2 cellular contexts compared by ENCODE assay signal in the genomic region with DNA sequence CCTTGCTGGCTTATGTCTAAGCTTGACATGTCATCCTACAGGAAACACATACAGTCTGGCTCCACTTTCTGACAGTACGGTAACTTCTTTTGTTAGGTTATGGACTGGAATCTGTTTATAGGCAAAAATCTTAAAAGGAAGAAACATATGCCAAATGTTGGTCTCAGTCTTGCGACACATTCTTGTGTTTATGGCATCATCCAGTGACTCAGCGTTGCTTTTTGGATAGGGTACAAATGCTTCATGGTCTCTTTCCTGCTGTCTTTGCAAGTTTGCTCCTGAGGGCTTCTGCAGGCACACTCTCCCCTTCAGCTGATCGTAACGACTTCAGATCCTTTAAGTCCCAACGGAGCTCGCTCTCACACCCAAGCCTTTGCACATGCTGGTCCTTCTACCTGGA.
TF ChIP-seq lines count a peak whose summit lies in the region.

No MANE protein-coding gene starts in this region.

TF ChIP-seq in Ishikawa, 13 proteins besides CTCF, POLR2A, EP300 and RAD21 (continued from another document):
- TF ChIP-seq YY1 (IDR thresholded peaks at IDR 0.05; ENCODE audit: low read depth), result no peak
- TF ChIP-seq, protein P1, sequence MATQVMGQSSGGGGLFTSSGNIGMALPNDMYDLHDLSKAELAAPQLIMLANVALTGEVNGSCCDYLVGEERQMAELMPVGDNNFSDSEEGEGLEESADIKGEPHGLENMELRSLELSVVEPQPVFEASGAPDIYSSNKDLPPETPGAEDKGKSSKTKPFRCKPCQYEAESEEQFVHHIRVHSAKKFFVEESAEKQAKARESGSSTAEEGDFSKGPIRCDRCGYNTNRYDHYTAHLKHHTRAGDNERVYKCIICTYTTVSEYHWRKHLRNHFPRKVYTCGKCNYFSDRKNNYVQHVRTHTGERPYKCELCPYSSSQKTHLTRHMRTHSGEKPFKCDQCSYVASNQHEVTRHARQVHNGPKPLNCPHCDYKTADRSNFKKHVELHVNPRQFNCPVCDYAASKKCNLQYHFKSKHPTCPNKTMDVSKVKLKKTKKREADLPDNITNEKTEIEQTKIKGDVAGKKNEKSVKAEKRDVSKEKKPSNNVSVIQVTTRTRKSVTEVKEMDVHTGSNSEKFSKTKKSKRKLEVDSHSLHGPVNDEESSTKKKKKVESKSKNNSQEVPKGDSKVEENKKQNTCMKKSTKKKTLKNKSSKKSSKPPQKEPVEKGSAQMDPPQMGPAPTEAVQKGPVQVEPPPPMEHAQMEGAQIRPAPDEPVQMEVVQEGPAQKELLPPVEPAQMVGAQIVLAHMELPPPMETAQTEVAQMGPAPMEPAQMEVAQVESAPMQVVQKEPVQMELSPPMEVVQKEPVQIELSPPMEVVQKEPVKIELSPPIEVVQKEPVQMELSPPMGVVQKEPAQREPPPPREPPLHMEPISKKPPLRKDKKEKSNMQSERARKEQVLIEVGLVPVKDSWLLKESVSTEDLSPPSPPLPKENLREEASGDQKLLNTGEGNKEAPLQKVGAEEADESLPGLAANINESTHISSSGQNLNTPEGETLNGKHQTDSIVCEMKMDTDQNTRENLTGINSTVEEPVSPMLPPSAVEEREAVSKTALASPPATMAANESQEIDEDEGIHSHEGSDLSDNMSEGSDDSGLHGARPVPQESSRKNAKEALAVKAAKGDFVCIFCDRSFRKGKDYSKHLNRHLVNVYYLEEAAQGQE (IDR thresholded peaks at IDR 0.05; ENCODE audit: low read depth), result no peak
- peak; percentile 56; the same call in 1 of the 2 replicates for TF ChIP-seq CEBPB (IDR thresholded peaks at IDR 0.05)
- TF ChIP-seq, protein P2, sequence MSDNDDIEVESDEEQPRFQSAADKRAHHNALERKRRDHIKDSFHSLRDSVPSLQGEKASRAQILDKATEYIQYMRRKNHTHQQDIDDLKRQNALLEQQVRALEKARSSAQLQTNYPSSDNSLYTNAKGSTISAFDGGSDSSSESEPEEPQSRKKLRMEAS (IDR thresholded peaks at IDR 0.05), result no peak
- TF ChIP-seq TCF12 (IDR thresholded peaks at IDR 0.05; ENCODE audit: low read depth), result no peak
- no peak for TF ChIP-seq EGR1 (IDR thresholded peaks at IDR 0.05)

TF ChIP-seq in GM23338, 12 proteins besides CTCF, POLR2A, EP300 and RAD21:
- TF ChIP-seq CREB1 (CRISPR knock-in tag; IDR thresholded peaks at IDR 0.05; ENCODE audit: low read depth) (no peak), EZH2 (IDR thresholded peaks at IDR 0.05; ENCODE audit: low read depth, unreplicated experiment) (no peak), ZNF331 (CRISPR knock-in tag; IDR thresholded peaks at IDR 0.05; ENCODE audit: low read depth) (no peak), EZH2phosphoT487 (IDR thresholded peaks at IDR 0.05; ENCODE audit: unreplicated experiment) (no peak), JUNB (IDR thresholded peaks at IDR 0.05; ENCODE audit: unreplicated experiment) (no peak)
- TF ChIP-seq, protein P3, sequence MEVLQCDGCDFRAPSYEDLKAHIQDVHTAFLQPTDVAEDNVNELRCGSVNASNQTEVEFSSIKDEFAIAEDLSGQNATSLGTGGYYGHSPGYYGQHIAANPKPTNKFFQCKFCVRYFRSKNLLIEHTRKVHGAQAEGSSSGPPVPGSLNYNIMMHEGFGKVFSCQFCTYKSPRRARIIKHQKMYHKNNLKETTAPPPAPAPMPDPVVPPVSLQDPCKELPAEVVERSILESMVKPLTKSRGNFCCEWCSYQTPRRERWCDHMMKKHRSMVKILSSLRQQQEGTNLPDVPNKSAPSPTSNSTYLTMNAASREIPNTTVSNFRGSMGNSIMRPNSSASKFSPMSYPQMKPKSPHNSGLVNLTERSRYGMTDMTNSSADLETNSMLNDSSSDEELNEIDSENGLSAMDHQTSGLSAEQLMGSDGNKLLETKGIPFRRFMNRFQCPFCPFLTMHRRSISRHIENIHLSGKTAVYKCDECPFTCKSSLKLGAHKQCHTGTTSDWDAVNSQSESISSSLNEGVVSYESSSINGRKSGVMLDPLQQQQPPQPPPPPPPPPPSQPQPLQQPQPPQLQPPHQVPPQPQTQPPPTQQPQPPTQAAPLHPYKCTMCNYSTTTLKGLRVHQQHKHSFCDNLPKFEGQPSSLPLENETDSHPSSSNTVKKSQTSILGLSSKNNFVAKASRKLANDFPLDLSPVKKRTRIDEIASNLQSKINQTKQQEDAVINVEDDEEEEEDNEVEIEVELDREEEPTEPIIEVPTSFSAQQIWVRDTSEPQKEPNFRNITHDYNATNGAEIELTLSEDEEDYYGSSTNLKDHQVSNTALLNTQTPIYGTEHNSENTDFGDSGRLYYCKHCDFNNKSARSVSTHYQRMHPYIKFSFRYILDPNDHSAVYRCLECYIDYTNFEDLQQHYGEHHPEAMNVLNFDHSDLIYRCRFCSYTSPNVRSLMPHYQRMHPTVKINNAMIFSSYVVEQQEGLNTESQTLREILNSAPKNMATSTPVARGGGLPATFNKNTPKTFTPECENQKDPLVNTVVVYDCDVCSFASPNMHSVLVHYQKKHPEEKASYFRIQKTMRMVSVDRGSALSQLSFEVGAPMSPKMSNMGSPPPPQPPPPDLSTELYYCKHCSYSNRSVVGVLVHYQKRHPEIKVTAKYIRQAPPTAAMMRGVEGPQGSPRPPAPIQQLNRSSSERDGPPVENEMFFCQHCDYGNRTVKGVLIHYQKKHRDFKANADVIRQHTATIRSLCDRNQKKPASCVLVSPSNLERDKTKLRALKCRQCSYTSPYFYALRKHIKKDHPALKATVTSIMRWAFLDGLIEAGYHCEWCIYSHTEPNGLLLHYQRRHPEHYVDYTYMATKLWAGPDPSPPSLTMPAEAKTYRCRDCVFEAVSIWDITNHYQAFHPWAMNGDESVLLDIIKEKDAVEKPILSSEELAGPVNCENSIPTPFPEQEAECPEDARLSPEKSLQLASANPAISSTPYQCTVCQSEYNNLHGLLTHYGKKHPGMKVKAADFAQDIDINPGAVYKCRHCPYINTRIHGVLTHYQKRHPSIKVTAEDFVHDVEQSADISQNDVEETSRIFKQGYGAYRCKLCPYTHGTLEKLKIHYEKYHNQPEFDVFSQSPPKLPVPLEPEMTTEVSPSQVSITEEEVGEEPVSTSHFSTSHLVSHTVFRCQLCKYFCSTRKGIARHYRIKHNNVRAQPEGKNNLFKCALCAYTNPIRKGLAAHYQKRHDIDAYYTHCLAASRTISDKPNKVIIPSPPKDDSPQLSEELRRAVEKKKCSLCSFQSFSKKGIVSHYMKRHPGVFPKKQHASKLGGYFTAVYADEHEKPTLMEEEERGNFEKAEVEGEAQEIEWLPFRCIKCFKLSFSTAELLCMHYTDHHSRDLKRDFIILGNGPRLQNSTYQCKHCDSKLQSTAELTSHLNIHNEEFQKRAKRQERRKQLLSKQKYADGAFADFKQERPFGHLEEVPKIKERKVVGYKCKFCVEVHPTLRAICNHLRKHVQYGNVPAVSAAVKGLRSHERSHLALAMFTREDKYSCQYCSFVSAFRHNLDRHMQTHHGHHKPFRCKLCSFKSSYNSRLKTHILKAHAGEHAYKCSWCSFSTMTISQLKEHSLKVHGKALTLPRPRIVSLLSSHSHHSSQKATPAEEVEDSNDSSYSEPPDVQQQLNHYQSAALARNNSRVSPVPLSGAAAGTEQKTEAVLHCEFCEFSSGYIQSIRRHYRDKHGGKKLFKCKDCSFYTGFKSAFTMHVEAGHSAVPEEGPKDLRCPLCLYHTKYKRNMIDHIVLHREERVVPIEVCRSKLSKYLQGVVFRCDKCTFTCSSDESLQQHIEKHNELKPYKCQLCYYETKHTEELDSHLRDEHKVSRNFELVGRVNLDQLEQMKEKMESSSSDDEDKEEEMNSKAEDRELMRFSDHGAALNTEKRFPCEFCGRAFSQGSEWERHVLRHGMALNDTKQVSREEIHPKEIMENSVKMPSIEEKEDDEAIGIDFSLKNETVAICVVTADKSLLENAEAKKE (CRISPR knock-in tag; IDR thresholded peaks at IDR 0.05), result no peak
- TF ChIP-seq, protein P1 (IDR thresholded peaks at IDR 0.05; ENCODE audit: unreplicated experiment), result no peak
